Comparison of ENCODE assay signal across 2 cellular contexts in the genomic region with DNA sequence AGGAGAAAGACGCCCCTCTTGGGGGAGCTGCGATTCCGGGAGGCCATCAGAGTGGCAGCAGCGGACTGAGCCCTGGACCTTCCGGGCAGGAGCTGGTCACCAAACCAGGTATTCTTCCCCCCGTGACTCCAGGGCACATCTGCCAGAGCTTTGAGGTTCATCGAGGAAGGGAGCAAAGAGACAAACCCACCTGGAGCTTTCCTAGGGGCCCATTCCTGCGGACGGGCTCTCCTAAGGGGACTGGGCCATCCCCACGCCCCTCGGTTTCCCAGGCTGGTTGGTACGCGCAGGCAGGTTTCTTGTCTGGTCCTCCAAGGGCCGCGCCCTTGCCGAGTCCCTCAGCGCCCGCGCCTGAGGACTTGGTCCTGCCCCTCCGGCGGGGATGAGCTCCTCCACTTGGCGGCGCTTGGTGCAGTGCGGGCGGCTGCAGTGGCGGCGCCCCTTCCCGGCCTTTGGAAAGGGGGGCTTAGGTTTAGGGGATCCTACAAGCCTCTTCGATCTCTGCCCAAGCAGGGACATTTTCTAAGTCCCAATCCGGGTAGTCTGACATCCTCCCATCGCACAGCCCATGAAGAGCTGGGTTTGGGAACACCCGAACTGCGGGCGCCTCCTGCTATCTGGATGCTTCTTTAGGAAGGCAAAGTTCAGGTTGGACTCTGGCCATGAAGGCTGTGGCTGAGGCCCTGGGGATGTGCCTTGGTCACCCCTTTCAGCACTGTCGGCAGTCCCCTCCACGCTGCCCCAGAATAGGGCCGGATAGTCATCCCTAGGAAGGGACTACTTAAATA.
A peak's percentile ranks its signal among the peaks of the same experiment; 100 is the strongest.
TF ChIP-seq lines count a peak whose summit lies in the region.

No MANE protein-coding gene starts in this region.

TF ChIP-seq in HCT116, 20 proteins besides CTCF, POLR2A, EP300 and RAD21:
- TF ChIP-seq POLR2AphosphoS5 (IDR thresholded peaks at IDR 0.05; ENCODE audit: low read depth, low read length) (peak; percentile 3), ELF1 (IDR thresholded peaks at IDR 0.05; ENCODE audit: borderline replicate concordance, low read depth) (no peak)

TF ChIP-seq in SK-N-SH, 30 proteins besides CTCF, POLR2A, EP300 and RAD21:
- TF ChIP-seq RXRA (IDR thresholded peaks at IDR 0.05; ENCODE audit: borderline replicate concordance, low read depth): no peak
- TF ChIP-seq NRF1 (IDR thresholded peaks at IDR 0.05; ENCODE audit: low read depth, low read length): no peak
- TF ChIP-seq SMC3 (IDR thresholded peaks at IDR 0.05; ENCODE audit: low read depth, low read length): 0 out of 2 replicates have a peak, but pooled peaks have one; percentile 16
- 0 out of 2 replicates have a peak, but pooled peaks have one; percentile 19 for TF ChIP-seq MXI1 (IDR thresholded peaks at IDR 0.05; ENCODE audit: low read depth, low read length)
- TF ChIP-seq FOXM1 (IDR thresholded peaks at IDR 0.05; ENCODE audit: low read depth): no peak
- TF ChIP-seq CHD2 (IDR thresholded peaks at IDR 0.05; ENCODE audit: low read length, partially characterized antibody): no peak
- TF ChIP-seq SIN3A (IDR thresholded peaks at IDR 0.05; ENCODE audit: borderline replicate concordance, low read depth, low read length): no peak; the same call in 1 of the 2 replicates
- no peak for TF ChIP-seq TEAD4 (IDR thresholded peaks at IDR 0.05; ENCODE audit: borderline replicate concordance, insufficient read depth)
